Comparison of ENCODE assay signal across 1 cellular context in genomic region chr3:194075088-194075615, GRCh38.
TF ChIP-seq lines count a peak whose summit lies in the region.

No MANE protein-coding gene starts in this region.

TF ChIP-seq in A549, 52 proteins besides CTCF, POLR2A, EP300 and RAD21 (continued from another document):
- TF ChIP-seq JUNB (IDR thresholded peaks at IDR 0.05) = no peak
- TF ChIP-seq, protein P1, sequence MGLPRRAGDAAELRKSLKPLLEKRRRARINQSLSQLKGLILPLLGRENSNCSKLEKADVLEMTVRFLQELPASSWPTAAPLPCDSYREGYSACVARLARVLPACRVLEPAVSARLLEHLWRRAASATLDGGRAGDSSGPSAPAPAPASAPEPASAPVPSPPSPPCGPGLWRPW (IDR thresholded peaks at IDR 0.05) = no peak
